11 cellular contexts compared by ENCODE assay signal in the genomic region with DNA sequence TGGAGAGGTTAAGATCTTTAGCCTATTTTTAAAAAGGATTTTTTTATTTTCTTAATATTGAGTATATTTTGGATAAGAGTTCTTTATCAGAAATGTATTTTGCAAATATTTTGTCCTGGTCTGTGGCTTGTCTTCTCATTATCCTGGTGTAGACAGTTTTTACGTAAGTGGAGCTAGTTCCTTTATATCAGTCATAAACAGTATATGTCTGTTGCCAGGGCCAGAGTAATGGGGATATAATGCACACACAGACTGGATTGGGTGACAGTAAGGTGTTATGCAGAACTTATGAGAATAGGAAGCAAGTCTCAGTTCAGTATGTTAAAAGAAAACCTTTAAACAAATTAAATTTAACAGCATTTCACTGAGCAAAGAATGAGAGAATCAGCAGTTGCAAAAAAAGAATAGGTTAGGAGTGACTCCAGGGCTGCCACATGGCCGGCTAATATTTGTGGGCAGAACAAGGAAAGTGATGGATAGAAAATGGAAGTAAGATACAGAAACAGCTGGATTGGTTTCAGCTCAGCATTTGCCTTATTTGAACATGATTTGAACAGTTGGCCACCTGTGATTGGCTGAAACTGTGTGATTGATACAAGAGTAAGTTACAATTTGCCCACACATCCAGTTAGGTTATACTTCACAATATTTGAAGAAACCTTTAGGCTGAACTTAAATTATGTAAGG.
DNase-seq lines count a peak whose midpoint lies in the region; ATAC-seq and TF ChIP-seq lines count a peak whose summit lies in the region.
"Had no signal": no experiment of that assay in that cellular context is flagged by ENCODE, and none has a peak within 500 bp of the region (broad histone marks: within the 10 kb centered on the region; RNA-seq: fewer than 3 reads in every experiment).

No MANE protein-coding gene starts in this region.

- H3K4me2 ChIP-seq in trophoblast cell (ENCODE audit: low read length) (no peak overlapping the region), H9 (ENCODE audit: insufficient read depth, insufficient read length, low read length) (no peak overlapping the region)

- H2BK12ac ChIP-seq in trophoblast cell (ENCODE audit: low read length) (no peak overlapping the region), H9 (ENCODE audit: insufficient read length, low read depth, low read length) (no peak overlapping the region)

- no peak overlapping the region for H3K4ac ChIP-seq in trophoblast cell (ENCODE audit: low read depth, low read length)
- no peak overlapping the region for H3K4ac ChIP-seq in H9 (ENCODE audit: low read depth, low read length)

- no peak overlapping the region for H3K18ac ChIP-seq in trophoblast cell (ENCODE audit: low read length)
- H3K18ac ChIP-seq in H9 (ENCODE audit: insufficient read length, low read depth, low read length): no peak overlapping the region

- no peak overlapping the region for H3K27ac ChIP-seq in trophoblast cell (ENCODE audit: low read depth, low read length)
- H3K27ac ChIP-seq in H9 (ENCODE audit: insufficient read length, low read depth, low read length): no peak overlapping the region
- H3K27ac ChIP-seq: C4-2B had no signal

- H3K79me1 ChIP-seq in trophoblast cell (ENCODE audit: low read length): no peaks in the 10 kb centered on the region
- no peaks in the 10 kb centered on the region for H3K79me1 ChIP-seq in H9 (ENCODE audit: insufficient read depth, low read depth, low read length, poor library complexity, severe bottlenecking)

- H2AK5ac ChIP-seq in trophoblast cell (ENCODE audit: low read length): no peak overlapping the region
- H2AK5ac ChIP-seq in H9 (ENCODE audit: insufficient read length, low read length): no peak overlapping the region

- no peak overlapping the region for H2BK5ac ChIP-seq in trophoblast cell (ENCODE audit: low read depth, low read length, poor library complexity)
- no peak overlapping the region for H2BK5ac ChIP-seq in H9 (ENCODE audit: insufficient read length, low read length)

- H3K79me2 ChIP-seq in trophoblast cell (ENCODE audit: control insufficient read depth, insufficient read depth, low read length, poor library complexity) (no peaks in the 10 kb centered on the region), H9 (ENCODE audit: insufficient read depth, low read length) (no peaks in the 10 kb centered on the region)

- H3K4me3 Mint-ChIP-seq in IgD-negative memory B cell (peak overlapping the region in 1 of 4 donors; percentile 30), H9 (no peak overlapping the region)
- H3K4me3 Mint-ChIP-seq: activated CD8-positive, alpha-beta memory T cell treated with anti-CD3 and anti-CD28 coated beads, Interleukin-2, amount 10 ng/mL, durations not matched to agents 7 days and 5 days had no signal

- ATAC-seq in GM18502 (IDR thresholded peaks at IDR 0.05; ENCODE audit: poor library complexity, unreplicated experiment) (peak; percentile 49), GM19452 (IDR thresholded peaks at IDR 0.05; ENCODE audit: unreplicated experiment) (peak; percentile 28), HG02884 (IDR thresholded peaks at IDR 0.05; ENCODE audit: unreplicated experiment) (peak; percentile 34)
- ATAC-seq: activated CD8-positive, alpha-beta memory T cell treated with anti-CD3 and anti-CD28 coated beads, Interleukin-2, amount 10 ng/mL, durations not matched to agents 7 days and 5 days; HepG2 had no signal

- no peak overlapping the region for H3T11ph ChIP-seq in H9 (ENCODE audit: low read length)

- DNase-seq in trophoblast cell (no peak), NCI-H1694 (lab: John Stamatoyannopoulos, UW) (no peak), H9 (no peak)
- DNase-seq in stimulated activated CD4-positive, alpha-beta T cell treated with anti-CD3 and anti-CD28 coated beads, Interleukin-2, amount 100 ng/mL, for 24 hours: no peak
- DNase-seq: activated CD8-positive, alpha-beta memory T cell treated with anti-CD3 and anti-CD28 coated beads, Interleukin-2, amount 10 ng/mL, durations not matched to agents 7 days and 5 days had no signal

- H4K91ac ChIP-seq in trophoblast cell (ENCODE audit: low read depth, low read length) (no peak overlapping the region), H9 (ENCODE audit: insufficient read length, low read depth, low read length) (no peak overlapping the region)

- peak overlapping the region in 2 of 3 donors; percentile 11 to 21 for H3K27ac Mint-ChIP-seq in IgD-negative memory B cell
- H3K27ac Mint-ChIP-seq in H9: no peak overlapping the region
- H3K27ac Mint-ChIP-seq: activated CD8-positive, alpha-beta memory T cell treated with anti-CD3 and anti-CD28 coated beads, Interleukin-2, amount 10 ng/mL, durations not matched to agents 7 days and 5 days had no signal

- TF ChIP-seq CTCF in H9 (conservative IDR thresholded peaks at IDR 0.05): no peak

- H3K9ac ChIP-seq in trophoblast cell (ENCODE audit: low read length) (no peak overlapping the region), H9 (ENCODE audit: extremely low read depth, insufficient read length, low read length) (no peak overlapping the region)

- peaks cover 2% of the 10 kb centered on the region for H3K27me3 Mint-ChIP-seq in IgD-negative memory B cell
- peaks cover 25% of the 10 kb centered on the region for H3K27me3 Mint-ChIP-seq in H9 (ENCODE audit: low read depth)

- no peak overlapping the region for H3K4me3 ChIP-seq in trophoblast cell (ENCODE audit: low read depth, low read length)

- H3K56ac ChIP-seq in H9 (ENCODE audit: insufficient read length, low read depth, low read length): no peak overlapping the region

- no peaks in the 10 kb centered on the region for H4K20me1 ChIP-seq in H9 (ENCODE audit: control insufficient read depth, insufficient read depth, insufficient read length)

- H3K4me1 ChIP-seq in trophoblast cell (ENCODE audit: control insufficient read depth in 1 of 2, insufficient read depth in 2 of 2, low read length in 2 of 2) (no peaks in the 10 kb centered on the region), H9 (ENCODE audit: insufficient read depth, low read length) (no peaks in the 10 kb centered on the region)

- H2BK120ac ChIP-seq in trophoblast cell (ENCODE audit: insufficient read depth, low read length, poor library complexity) (no peak overlapping the region), H9 (ENCODE audit: low read depth, low read length, poor library complexity, severe bottlenecking) (no peak overlapping the region)

- H4K12ac ChIP-seq in trophoblast cell (ENCODE audit: low read depth, low read length): no peak overlapping the region

- H3K9me3 Mint-ChIP-seq in IgD-negative memory B cell (no peaks in the 10 kb centered on the region), H9 (no peaks in the 10 kb centered on the region)

- H3K27me3 ChIP-seq in trophoblast cell (ENCODE audit: insufficient read depth, low read length) (no peaks in the 10 kb centered on the region), H9 (ENCODE audit: insufficient read depth, low read length) (no peaks in the 10 kb centered on the region)

- H3K14ac ChIP-seq in trophoblast cell (ENCODE audit: low read length): no peak overlapping the region
- H3K14ac ChIP-seq in H9 (ENCODE audit: insufficient read depth, low read length): no peak overlapping the region

- H2BK15ac ChIP-seq in H9 (ENCODE audit: low read depth, low read length): no peak overlapping the region

- H3K23ac ChIP-seq in trophoblast cell (ENCODE audit: low read length): no peak overlapping the region
- no peak overlapping the region for H3K23ac ChIP-seq in H9 (ENCODE audit: insufficient read length, low read depth, low read length)

- H3K36me3 Mint-ChIP-seq in IgD-negative memory B cell (no peaks in the 10 kb centered on the region), H9 (ENCODE audit: insufficient read depth in 1 of 3, low read depth in 3 of 3) (no peaks in the 10 kb centered on the region)
- H3K36me3 Mint-ChIP-seq: activated CD8-positive, alpha-beta memory T cell treated with anti-CD3 and anti-CD28 coated beads, Interleukin-2, amount 10 ng/mL, durations not matched to agents 7 days and 5 days had no signal

- H4K5ac ChIP-seq in H9 (ENCODE audit: insufficient read length, low read depth, low read length): no peak overlapping the region

- no peak overlapping the region for H2BK20ac ChIP-seq in H9 (ENCODE audit: low read depth, low read length, poor library complexity, severe bottlenecking)

- H3K36me3 ChIP-seq in trophoblast cell (ENCODE audit: control insufficient read depth in 1 of 2, insufficient read depth in 2 of 2, low read length in 2 of 2): no peaks in the 10 kb centered on the region

- H4K8ac ChIP-seq in trophoblast cell (ENCODE audit: low read depth, low read length) (no peak overlapping the region), H9 (replicated peaks; ENCODE audit: insufficient read length, low read depth, low read length) (no peak overlapping the region)

- H2AFZ ChIP-seq in trophoblast cell (ENCODE audit: insufficient read depth, low read length, poor library complexity) (no peak overlapping the region), H9 (ENCODE audit: low read length) (no peak overlapping the region)

- H3K4me1 Mint-ChIP-seq in IgD-negative memory B cell: peaks cover 3 to 16% (median 15%) of the 10 kb centered on the region in 3 donors
- peaks cover 8 to 11% of the 10 kb centered on the region in 2 experiments for H3K4me1 Mint-ChIP-seq in H9

- H3K23me2 ChIP-seq in H9 (ENCODE audit: insufficient read length, low read depth, low read length, poor library complexity, severe bottlenecking): no peaks in the 10 kb centered on the region

- no peaks in the 10 kb centered on the region for H3K9me3 ChIP-seq in trophoblast cell (ENCODE audit: insufficient read depth, low read depth, low read length)
- H3K9me3 ChIP-seq in H9 (ENCODE audit: control insufficient read depth, low read depth, low read length): no peaks in the 10 kb centered on the region

- WGBS in trophoblast cell (ENCODE audit: extremely low coverage, insufficient coverage, insufficient read length): no CpG with 5 or more reads among the region's 2 CpGs
- no CpG with 5 or more reads among the region's 2 CpGs for WGBS in H9 (ENCODE audit: extremely low coverage, insufficient read length, low lambda C conversion rate)

Comparison
In these comparisons a context has a peak if more than half of its experiments do, and no peak if none do; other contexts are left out.
1. H3K27ac Mint-ChIP-seq: peak in IgD-negative memory B cell (2 of 3); none in H9 (0 of 3).
2. Peak in every context shown above with its lines, with median percentiles within 50 percentile points of each other: ATAC-seq.